ENCODE assay signal across 8 cellular contexts in genomic region chr22:50170453-50171318, GRCh38. TPM values are rescaled to one million over a fixed set of nuclear protein-coding genes. Genes with fewer than 3 reads are reported as not detected.
DNase-seq lines count a peak whose midpoint lies in the region; ATAC-seq, FAIRE-seq and TF ChIP-seq lines count a peak whose summit lies in the region.

Gene PANX2, plus strand, starts transcription at chr22:50170731. Its CDS starts 0 bp downstream, at chr22:50170731.

- 63% methylated on average over 10 of the region's 105 CpGs for WGBS in A549 (ENCODE audit: missing lambda C conversion rate)

- peak within 1 kb of the TSS; percentile 90 to 97 for H3K27ac ChIP-seq in A549

- H3K27ac Mint-ChIP-seq in MCF 10A (ENCODE audit: low read depth, unreplicated experiment) (no peak within 1 kb of the TSS), naive B cell (peak within 1 kb of the TSS in 3 of 6 donors; percentile 47 to 82 (median 65))

- H3K27me3 Mint-ChIP-seq in MCF 10A (ENCODE audit: insufficient read depth, unreplicated experiment) (peaks cover 18% of the 10 kb centered on the region), naive B cell (peaks cover 13 to 47% (median 31%) of the 10 kb centered on the region in 3 donors)

- H3K4me1 Mint-ChIP-seq in MCF 10A (ENCODE audit: insufficient read depth, unreplicated experiment) (no peaks in the 10 kb centered on the region), naive B cell (peaks cover 28 to 30% (median 30%) of the 10 kb centered on the region in 3 donors)

- no peak for TF ChIP-seq POLR2A in A549 (IDR thresholded peaks at IDR 0.05; ENCODE audit: low read length)

- no peak for DNase-seq in A549 (ENCODE audit: low read depth in 1 of 2, low spot score in 1 of 2)
- DNase-seq in HAP-1 (ENCODE audit: low spot score in 2 of 2) = peak in 1 of 2 experiments; percentile 40
- no peak for DNase-seq in MCF 10A (ENCODE audit: unreplicated experiment)
- no peak for DNase-seq in naive B cell
- no peak for DNase-seq in NCI-H2196 (lab: John Stamatoyannopoulos, UW; ENCODE audit: unreplicated experiment)
- no peak for DNase-seq in stimulated activated naive CD4-positive, alpha-beta T cell (lab: John Stamatoyannopoulos, UW)

- H3K4me3 ChIP-seq in A549 (peak within 1 kb of the TSS; percentile 81), HAP-1 (peak within 1 kb of the TSS; percentile 31)

- FAIRE-seq in A549 (lab: Jason Lieb, UNC) = no peak

- H3K9me3 Mint-ChIP-seq in MCF 10A (ENCODE audit: unreplicated experiment) (no peaks in the 10 kb centered on the region), naive B cell (no peaks in the 10 kb centered on the region)

- POLR2A ChIA-PET in A549 (lab: Yijun Ruan, JAX) = no interaction called here
- POLR2A ChIA-PET in MCF 10A (lab: Yijun Ruan, JAX) = no interaction called here

- ATAC-seq in A549 (no peak; a peak in 1 of 6 replicates), naive B cell (ENCODE audit: low read depth in 2 of 2) (no peak), HG02610 (IDR thresholded peaks at IDR 0.05; ENCODE audit: unreplicated experiment) (no peak), HG03442 (IDR thresholded peaks at IDR 0.05; ENCODE audit: unreplicated experiment) (no peak)

- TF ChIP-seq RAD21 in A549 (conservative IDR thresholded peaks at IDR 0.05 in 1 of 2, IDR thresholded peaks at IDR 0.05 in 1 of 2) = no peak

- intact Hi-C loops in MCF 10A (cut with micrococcal nuclease) = no loop called here

- H3K27me3 ChIP-seq in HAP-1 (ENCODE audit: low read depth) = no peaks in the 10 kb centered on the region

- H3K36me3 Mint-ChIP-seq in MCF 10A (ENCODE audit: insufficient read depth, unreplicated experiment) = peaks cover 6% of the 10 kb centered on the region
- H3K36me3 Mint-ChIP-seq in naive B cell = no peaks in the 10 kb centered on the region

- no TSS peak for BruUV-seq in MCF 10A (replicated peaks; lab: Mats Ljungman, UMichigan)

- H3K4me2 ChIP-seq in A549 = peak within 1 kb of the TSS; percentile 96

- in situ Hi-C loops in HAP-1 (cut with MboI; ENCODE audit: low sequenced_read_pairs) = no loop called here

- H3K9me3 ChIP-seq in A549 = no peaks in the 10 kb centered on the region
- H3K9me3 ChIP-seq in HAP-1 = no peaks in the 10 kb centered on the region; the same call in 1 of the 2 replicates

- no peak for TF ChIP-seq CTCF in A549 (IDR thresholded peaks at IDR 0.05)
- TF ChIP-seq CTCF in MCF 10A (IDR thresholded peaks at IDR 0.05; ENCODE audit: unreplicated experiment) = no peak

- H3K4me3 Mint-ChIP-seq in MCF 10A (ENCODE audit: unreplicated experiment) = peak within 1 kb of the TSS; percentile 68
- H3K4me3 Mint-ChIP-seq in naive B cell = peak within 1 kb of the TSS; percentile 16 to 84 (median 70)

- H3K36me3 ChIP-seq in HAP-1 (replicated peaks) = no peaks in the 10 kb centered on the region

- H3K4me1 ChIP-seq in A549 = peaks cover 7% of the 10 kb centered on the region; the same call in 1 of the 3 replicates
- no peaks in the 10 kb centered on the region for H3K4me1 ChIP-seq in HAP-1

- TF ChIP-seq EP300 in A549 (IDR thresholded peaks at IDR 0.05) = no peak

- CTCF ChIA-PET in A549 (lab: Yijun Ruan, JAX) = interaction anchor here (1.2 kb wide), 1 partner anchor 61 kb away, joined by 3 read pairs; no protein-coding TSS in a partner anchor
- CTCF ChIA-PET in MCF 10A (lab: Yijun Ruan, JAX) = interaction anchor here (1.1 kb wide), 1 partner anchor 20 kb away, joined by 4 read pairs; no protein-coding TSS in a partner anchor

TF ChIP-seq in A549, 52 proteins besides CTCF, POLR2A, EP300 and RAD21:
- TF ChIP-seq CHD4 (IDR thresholded peaks at IDR 0.05; ENCODE audit: borderline replicate concordance) = no peak
- TF ChIP-seq KDM1A (IDR thresholded peaks at IDR 0.05; ENCODE audit: low read depth) = no peak
- TF ChIP-seq PHF8 (IDR thresholded peaks at IDR 0.05; ENCODE audit: borderline replicate concordance, low read depth) = no peak
- no peak for TF ChIP-seq MAFK (IDR thresholded peaks at IDR 0.05; ENCODE audit: partially characterized antibody)
- TF ChIP-seq CHD2 (IDR thresholded peaks at IDR 0.05; ENCODE audit: low read length, partially characterized antibody) = no peak
- TF ChIP-seq MAX (IDR thresholded peaks at IDR 0.05) = no peak
- no peak for TF ChIP-seq FOSB (CRISPR knock-in tag; IDR thresholded peaks at IDR 0.05)
- no peak for TF ChIP-seq MYC (IDR thresholded peaks at IDR 0.05; ENCODE audit: borderline replicate concordance, low read length)
- no peak for TF ChIP-seq ZC3H11A (IDR thresholded peaks at IDR 0.05)
- TF ChIP-seq RNF2 (IDR thresholded peaks at IDR 0.05; ENCODE audit: borderline replicate concordance, low read depth) = no peak
- no peak for TF ChIP-seq PBX3 (IDR thresholded peaks at IDR 0.05)
- no peak for TF ChIP-seq POLR2AphosphoS2 (conservative IDR thresholded peaks at IDR 0.05; ENCODE audit: low read length)
- no peak for TF ChIP-seq MAZ (IDR thresholded peaks at IDR 0.05; ENCODE audit: borderline replicate concordance, low read depth, low read length)
- no peak for TF ChIP-seq SMC3 (IDR thresholded peaks at IDR 0.05)

RNA-seq across cellular contexts. Expression of gene PANX2, which starts in this region (rescaled TPM):
- polyA plus RNA-seq in A549 (2011; rRNA removed) (1.5 and 1.6 TPM in 2 replicates), A549 (2017; fragmentation: RNase III; extraction: RNeasy Plus Mini Kit Qiagen cat#74134 plus additional on column Dnase treatment) (3.9 to 4.4 TPM (median 4.3 TPM) in 3 replicates), naive B cell (ENCODE audit: low read depth in 6 of 6) (under 1 TPM in 1 of 6 donors, not detected in 5; 0.08 TPM)
- 4.9 and 6.5 TPM in 2 replicates for polyA plus RNA-seq in A549 (2012; cell fraction: cytosol; rRNA removed)
- 13.2 and 16.9 TPM in 2 replicates for polyA plus RNA-seq in A549 (2012; cell fraction: nucleus; rRNA removed)
- polyA minus RNA-seq in A549 (2011; rRNA and poly(A)+ RNA removed) = 0.33 and 1.4 TPM in 2 replicates
- total RNA-seq in MCF 10A (2022) = 0.77 and 2.7 TPM in 2 replicates
